Comparison of ENCODE assay signal across 24 cellular contexts in genomic region chr10:104450490-104450889, GRCh38.
DNase-seq lines count a peak whose midpoint lies in the region; ATAC-seq and TF ChIP-seq lines count a peak whose summit lies in the region.
"Had no signal": no experiment of that assay in that cellular context is flagged by ENCODE, and none has a peak within 500 bp of the region (broad histone marks: within the 10 kb centered on the region; RNA-seq: fewer than 3 reads in every experiment).

No MANE protein-coding gene starts in this region.

- H3K27ac Mint-ChIP-seq in T-cell = no peak overlapping the region
- H3K27ac Mint-ChIP-seq: CD14-positive monocyte; CD4-positive, alpha-beta memory T cell; CD4-positive, CD25-positive, alpha-beta regulatory T cell; CD8-positive, alpha-beta memory T cell had no signal

- H3K4me3 ChIP-seq in SK-N-SH (ENCODE audit: low read depth in 2 of 2, low read length in 1 of 2) = no peak overlapping the region
- H3K4me3 ChIP-seq in skeletal muscle satellite cell (ENCODE audit: low read length) = no peak overlapping the region
- H3K4me3 ChIP-seq: BLaER1, GM12878 had no signal

- peak overlapping the region in 1 of 2 experiments; percentile 62; a peak in 2 of 4 replicates for H3K27ac ChIP-seq in SK-N-SH (ENCODE audit: low read depth in 2 of 2, low read length in 1 of 2)
- H3K27ac ChIP-seq: 22Rv1, BLaER1 had no signal

- H3K36me3 Mint-ChIP-seq in T-cell = no peaks in the 10 kb centered on the region
- H3K36me3 Mint-ChIP-seq: CD14-positive monocyte; CD4-positive, alpha-beta memory T cell; CD4-positive, CD25-positive, alpha-beta regulatory T cell; CD8-positive, alpha-beta memory T cell had no signal

- H3K79me2 ChIP-seq in SK-N-SH (ENCODE audit: insufficient read depth) = no peaks in the 10 kb centered on the region

- no peak overlapping the region for H3K4me3 Mint-ChIP-seq in T-cell
- H3K4me3 Mint-ChIP-seq: CD14-positive monocyte; CD4-positive, alpha-beta memory T cell; CD4-positive, CD25-positive, alpha-beta regulatory T cell; CD8-positive, alpha-beta memory T cell had no signal

- no peak for TF ChIP-seq CTCF in SK-N-SH (IDR thresholded peaks at IDR 0.05)

- H3K9me3 ChIP-seq in SK-N-SH (no peaks in the 10 kb centered on the region), skeletal muscle satellite cell (replicated peaks; ENCODE audit: low read length) (no peaks in the 10 kb centered on the region)
- H3K9me3 ChIP-seq: BE2C, BLaER1 had no signal

- no peaks in the 10 kb centered on the region for H3K9me2 ChIP-seq in SK-N-SH

- H3K4me2 ChIP-seq in SK-N-SH = no peak overlapping the region
- peak overlapping the region; percentile 50 for H3K4me2 ChIP-seq in skeletal muscle satellite cell (ENCODE audit: low read length)
- H3K4me2 ChIP-seq: BLaER1 had no signal

- peaks cover 25 to 27% of the 10 kb centered on the region in 2 donors for H3K27me3 Mint-ChIP-seq in T-cell

- H3K36me3 ChIP-seq in SK-N-SH (replicated peaks in 1 of 2; ENCODE audit: control insufficient read depth in 1 of 2, insufficient read depth in 2 of 2, low read length in 1 of 2) (no peaks in the 10 kb centered on the region), skeletal muscle satellite cell (ENCODE audit: insufficient read depth, low read length) (no peaks in the 10 kb centered on the region)
- H3K36me3 ChIP-seq: BE2C, BLaER1 had no signal

- no peak for ATAC-seq in SK-N-SH treated with all-trans-retinoic acid at 6 μM for 48 hours
- no peak for ATAC-seq in T-cell (replicated peaks in 1 of 4)
- ATAC-seq: GM12878 had no signal

- POLR2A ChIA-PET in SK-N-SH (lab: Yijun Ruan, JAX) = no interaction called here
- POLR2A ChIA-PET in T-cell (lab: Charles Lee) = no interaction called here

- H3K4me1 Mint-ChIP-seq in T-cell = no peaks in the 10 kb centered on the region
- H3K4me1 Mint-ChIP-seq: CD14-positive monocyte; CD4-positive, alpha-beta memory T cell; CD4-positive, CD25-positive, alpha-beta regulatory T cell; CD8-positive, alpha-beta memory T cell had no signal

- CTCF ChIA-PET in SK-N-SH (lab: Yijun Ruan, JAX) = interaction anchor here (1.0 kb wide), 1 partner anchor 25 kb away, joined by 3 read pairs; no protein-coding TSS in a partner anchor
- CTCF ChIA-PET in T-cell (lab: Charles Lee) = no interaction called here

- no peaks in the 10 kb centered on the region for H4K20me1 ChIP-seq in SK-N-SH (ENCODE audit: insufficient read depth)
- H4K20me1 ChIP-seq: BLaER1 had no signal

- peaks cover 8% of the 10 kb centered on the region for H3F3A ChIP-seq in SK-N-SH (replicated peaks; ENCODE audit: insufficient read depth)

- H3K4me1 ChIP-seq in SK-N-SH (ENCODE audit: control insufficient read depth in 1 of 2, insufficient read depth in 2 of 2, low read depth in 1 of 2, low read length in 1 of 2) = peaks cover 0 to 15% of the 10 kb centered on the region in 2 experiments; a peak in 1 of 4 replicates
- peaks cover 45% of the 10 kb centered on the region for H3K4me1 ChIP-seq in skeletal muscle satellite cell (ENCODE audit: control insufficient read depth, insufficient read depth, low read length)
- H3K4me1 ChIP-seq: BE2C had no signal

- H3K27me3 ChIP-seq in SK-N-SH (ENCODE audit: insufficient read depth) (no peaks in the 10 kb centered on the region), skeletal muscle satellite cell (ENCODE audit: control insufficient read depth, insufficient read depth, low read length) (no peaks in the 10 kb centered on the region)
- H3K27me3 ChIP-seq: BE2C, BLaER1 had no signal

- no peaks in the 10 kb centered on the region for H3K9me3 Mint-ChIP-seq in T-cell
- H3K9me3 Mint-ChIP-seq: CD14-positive monocyte; CD4-positive, alpha-beta memory T cell; CD4-positive, CD25-positive, alpha-beta regulatory T cell; CD8-positive, alpha-beta memory T cell had no signal

- TF ChIP-seq EP300 in SK-N-SH (IDR thresholded peaks at IDR 0.05; ENCODE audit: borderline replicate concordance in 1 of 2, low read depth in 1 of 2, low read length in 1 of 2) = no peak

- H2AFZ ChIP-seq in SK-N-SH (ENCODE audit: low read depth) = 0 out of 2 replicates have a peak overlapping the region, but pooled peaks have one; percentile 0

- TF ChIP-seq RAD21 in SK-N-SH (IDR thresholded peaks at IDR 0.05; ENCODE audit: low read length) = no peak

- no peak overlapping the region for H3K9ac ChIP-seq in SK-N-SH
- no peak overlapping the region for H3K9ac ChIP-seq in skeletal muscle satellite cell (ENCODE audit: low read depth, low read length)
- H3K9ac ChIP-seq: BLaER1 had no signal

- DNase-seq in SK-N-SH = no peak
- peak; percentile 16 for DNase-seq in amniotic epithelial cell (ENCODE audit: low read depth)
- no peak for DNase-seq in activated effector memory CD4-positive, alpha-beta T cell treated with Interleukin-2 at 50 U/mL for 16 hours
- DNase-seq in T-cell = no peak
- DNase-seq: ACHN; BE2C; C1 segment of cervical spinal cord; CD4-positive, alpha-beta memory T cell; CD4-positive, CD25-positive, alpha-beta regulatory T cell; CD8-positive, alpha-beta memory T cell; COR-L47; DMS 273 treated with DMSO at 0.1 percent for 48 hours; DMS153; DMS53; DMS79; DND-41; EL; GDM1 had no signal

TF ChIP-seq in SK-N-SH, 30 proteins besides CTCF, POLR2A, EP300 and RAD21:
- TF ChIP-seq YY1 (IDR thresholded peaks at IDR 0.05; ENCODE audit: low read depth) (no peak), IRF3 (IDR thresholded peaks at IDR 0.05; ENCODE audit: low read depth, low read length) (no peak), USF1 (IDR thresholded peaks at IDR 0.05; ENCODE audit: borderline replicate concordance, low read depth) (no peak), RFX5 (IDR thresholded peaks at IDR 0.05; ENCODE audit: low read length) (no peak), MXI1 (IDR thresholded peaks at IDR 0.05; ENCODE audit: low read depth, low read length) (no peak)

TF ChIP-seq in SK-N-SH treated with all-trans-retinoic acid at 6 μM for 48 hours, 23 proteins besides CTCF, POLR2A, EP300 and RAD21:
- TF ChIP-seq ZNF565 (CRISPR knock-in tag; conservative IDR thresholded peaks at IDR 0.05; ENCODE audit: low read depth) (no peak), CSDC2 (CRISPR knock-in tag; IDR thresholded peaks at IDR 0.05) (no peak), TCF4 (CRISPR knock-in tag; IDR thresholded peaks at IDR 0.05; ENCODE audit: borderline replicate concordance) (no peak), TOX (CRISPR knock-in tag; IDR thresholded peaks at IDR 0.05; ENCODE audit: borderline replicate concordance) (no peak), PATZ1 (CRISPR knock-in tag; IDR thresholded peaks at IDR 0.05; ENCODE audit: borderline replicate concordance) (no peak), BACH2 (CRISPR knock-in tag; IDR thresholded peaks at IDR 0.05; ENCODE audit: borderline replicate concordance) (no peak), RARB (CRISPR knock-in tag; IDR thresholded peaks at IDR 0.05) (no peak), ZFP30 (CRISPR knock-in tag; IDR thresholded peaks at IDR 0.05) (no peak)
